18 cellular contexts compared by ENCODE assay signal in genomic region chr3:168618827-168619226, GRCh38.
DNase-seq lines count a peak whose midpoint lies in the region; ATAC-seq and TF ChIP-seq lines count a peak whose summit lies in the region.
"Had no signal": no experiment of that assay in that cellular context is flagged by ENCODE, and none has a peak within 500 bp of the region (broad histone marks: within the 10 kb centered on the region; RNA-seq: fewer than 3 reads in every experiment).

No MANE protein-coding gene starts in this region.

- no peaks in the 10 kb centered on the region for H3K9me3 Mint-ChIP-seq in WTC11
- H3K9me3 Mint-ChIP-seq: CD14-positive monocyte had no signal

- H3K4me3 Mint-ChIP-seq in WTC11, result no peak overlapping the region
- H3K4me3 Mint-ChIP-seq: CD14-positive monocyte; CD4-positive, alpha-beta memory T cell; HFFc6 had no signal

- ATAC-seq in WTC11, result peak; percentile 57
- ATAC-seq: A549, GM12878, HCT116 had no signal

- H3K27ac Mint-ChIP-seq in WTC11, result peak overlapping the region; percentile 94
- H3K27ac Mint-ChIP-seq: CD14-positive monocyte; CD4-positive, alpha-beta memory T cell; HFFc6 had no signal

- H3K27ac ChIP-seq in cardiac muscle cell, result peak overlapping the region; percentile 73
- peak overlapping the region; percentile 52 for H3K27ac ChIP-seq in iPS-20b (ENCODE audit: low read length)
- H3K27ac ChIP-seq: 22Rv1, A549, BLaER1 had no signal

- DNase-seq in cardiac muscle cell (ENCODE audit: low read depth in 1 of 2, low spot score in 1 of 2) (no peak), cardiac septum (ENCODE audit: low spot score) (no peak), WTC11 (ENCODE audit: low spot score) (no peak), HCEC 1CT (no peak), T-helper 9 cell (no peak), NCI-H345 (lab: John Stamatoyannopoulos, UW) (no peak)
- DNase-seq in stimulated activated naive CD4-positive, alpha-beta T cell (lab: John Stamatoyannopoulos, UW), result no peak
- DNase-seq: AML-193; CD4-positive, alpha-beta memory T cell; DMS79 treated with DMSO at 0.1 percent for 48 hours; HFFc6 had no signal

- TF ChIP-seq CTCF in cardiac muscle cell (IDR thresholded peaks at IDR 0.05; ENCODE audit: low read depth, low read length), result no peak
- no peak for TF ChIP-seq CTCF in WTC11 (IDR thresholded peaks at IDR 0.05)

- H3K36me3 Mint-ChIP-seq in WTC11, result no peaks in the 10 kb centered on the region
- H3K36me3 Mint-ChIP-seq: CD14-positive monocyte; CD4-positive, alpha-beta memory T cell had no signal

- CTCF ChIA-PET in WTC11 (lab: Charles Lee), result interaction anchor here (0.9 to 4.7 kb wide), 6 partner anchors 62 to 408 kb away, joined by 3 to 51 read pairs (median 16); no protein-coding TSS in a partner anchor

- H3K9me3 ChIP-seq in cardiac muscle cell (ENCODE audit: low read depth) (no peaks in the 10 kb centered on the region), iPS-20b (ENCODE audit: insufficient read depth, low read depth, low read length) (no peaks in the 10 kb centered on the region)
- H3K9me3 ChIP-seq: A549, BLaER1 had no signal

- H3K4me1 Mint-ChIP-seq in WTC11, result peaks cover 82% of the 10 kb centered on the region
- H3K4me1 Mint-ChIP-seq: CD14-positive monocyte; CD4-positive, alpha-beta memory T cell had no signal

- POLR2A ChIA-PET in WTC11 (lab: Charles Lee), result no interaction called here

- H3K4me3 ChIP-seq in cardiac muscle cell, result no peak overlapping the region
- peak overlapping the region; percentile 11; the same call in 1 of the 2 replicates for H3K4me3 ChIP-seq in iPS-20b (ENCODE audit: low read length)
- H3K4me3 ChIP-seq: A549, BLaER1, GM12878 had no signal

- intact Hi-C loops in cardiac septum (cut with DNase I), result loop anchor here (5.0 kb wide), 1 partner anchor 107 kb away; no protein-coding TSS in a partner anchor

- no peaks in the 10 kb centered on the region for H3K27me3 Mint-ChIP-seq in WTC11 (ENCODE audit: low read depth)
- H3K27me3 Mint-ChIP-seq: CD4-positive, alpha-beta memory T cell had no signal

- H3K27me3 ChIP-seq in cardiac muscle cell (no peaks in the 10 kb centered on the region), iPS-20b (ENCODE audit: insufficient read depth, low read length) (no peaks in the 10 kb centered on the region)
- H3K27me3 ChIP-seq: BLaER1 had no signal

- no peaks in the 10 kb centered on the region for H3K36me3 ChIP-seq in cardiac muscle cell
- no peaks in the 10 kb centered on the region for H3K36me3 ChIP-seq in iPS-20b (ENCODE audit: insufficient read depth, low read depth, low read length)
- H3K36me3 ChIP-seq: BLaER1 had no signal

- peaks cover 84% of the 10 kb centered on the region for H3K4me1 ChIP-seq in cardiac muscle cell (ENCODE audit: low read depth)
- H3K4me1 ChIP-seq in iPS-20b (ENCODE audit: insufficient read depth, low read length), result peaks cover 60% of the 10 kb centered on the region
- H3K4me1 ChIP-seq: A549 had no signal

- H3K9ac ChIP-seq in iPS-20b (ENCODE audit: low read depth, low read length), result peak overlapping the region; percentile 63; the same call in 1 of the 2 replicates
- H3K9ac ChIP-seq: BLaER1 had no signal

TF ChIP-seq in WTC11, 78 proteins besides CTCF, POLR2A, EP300 and RAD21:
- TF ChIP-seq CREB1 (CRISPR knock-in tag; IDR thresholded peaks at IDR 0.05) (no peak), ATF3 (CRISPR knock-in tag; conservative IDR thresholded peaks at IDR 0.05) (no peak), ZNF671 (CRISPR knock-in tag; IDR thresholded peaks at IDR 0.05) (no peak), SMAD3 (CRISPR knock-in tag; IDR thresholded peaks at IDR 0.05; ENCODE audit: borderline replicate concordance) (no peak), ELF4 (CRISPR knock-in tag; IDR thresholded peaks at IDR 0.05; ENCODE audit: low read depth) (no peak), MYBL2 (CRISPR knock-in tag; IDR thresholded peaks at IDR 0.05) (no peak), HMGA2 (CRISPR knock-in tag; IDR thresholded peaks at IDR 0.05) (no peak), FOXK1 (CRISPR knock-in tag; IDR thresholded peaks at IDR 0.05) (no peak), E2F1 (CRISPR knock-in tag; IDR thresholded peaks at IDR 0.05) (no peak), ETV6 (CRISPR knock-in tag; IDR thresholded peaks at IDR 0.05) (no peak), NFYB (CRISPR knock-in tag; conservative IDR thresholded peaks at IDR 0.05; ENCODE audit: low read depth) (no peak), GABPB1 (CRISPR knock-in tag; IDR thresholded peaks at IDR 0.05) (no peak), CBFB (CRISPR knock-in tag; IDR thresholded peaks at IDR 0.05; ENCODE audit: low read depth) (no peak), ZBTB43 (CRISPR knock-in tag; IDR thresholded peaks at IDR 0.05) (no peak), MXD4 (CRISPR knock-in tag; IDR thresholded peaks at IDR 0.05; ENCODE audit: borderline replicate concordance) (no peak), MAX (CRISPR knock-in tag; IDR thresholded peaks at IDR 0.05) (no peak), HMGXB4 (CRISPR knock-in tag; IDR thresholded peaks at IDR 0.05) (no peak), JUN (CRISPR knock-in tag; IDR thresholded peaks at IDR 0.05) (no peak), ZNF138 (CRISPR knock-in tag; conservative IDR thresholded peaks at IDR 0.05) (no peak)
